1 cellular context compared by ENCODE assay signal in genomic region chr14:92108345-92109254, GRCh38.
A peak's percentile ranks its signal among the peaks of the same experiment; 100 is the strongest.
TF ChIP-seq lines count a peak whose summit lies in the region.

No MANE protein-coding gene starts in this region.

TF ChIP-seq in GM23338, 12 proteins besides CTCF, POLR2A, EP300 and RAD21:
- TF ChIP-seq CREB1 (CRISPR knock-in tag; IDR thresholded peaks at IDR 0.05; ENCODE audit: low read depth) (peak; percentile 43; the same call in 1 of the 2 replicates), POLR2AphosphoS5 (IDR thresholded peaks at IDR 0.05; ENCODE audit: low read depth) (peak; percentile 61), REST (IDR thresholded peaks at IDR 0.05; ENCODE audit: unreplicated experiment) (no peak)
TF ChIP-seq in GM23338: peak in this region for 2.
